14 cellular contexts compared by ENCODE assay signal in genomic region chr2:88002359-88002707, GRCh38. TPM values are rescaled to one million over a fixed set of nuclear protein-coding genes. Genes with fewer than 3 reads are reported as not detected.
DNase-seq lines count a peak whose midpoint lies in the region; ATAC-seq, FAIRE-seq and TF ChIP-seq lines count a peak whose summit lies in the region.
"Had no signal": no experiment of that assay in that cellular context is flagged by ENCODE, and none has a peak within 500 bp of the region (broad histone marks: within the 10 kb centered on the region; RNA-seq: fewer than 3 reads in every experiment).

No MANE protein-coding gene starts in this region.

- TF ChIP-seq CTCF in A549 (IDR thresholded peaks at IDR 0.05) = no peak
- TF ChIP-seq CTCF in DOHH2 (IDR thresholded peaks at IDR 0.05; ENCODE audit: low read depth, low read length, poor library complexity, severe bottlenecking) = no peak
- no peak for TF ChIP-seq CTCF in hepatocyte (IDR thresholded peaks at IDR 0.05; ENCODE audit: poor library complexity)

- H3K79me2 ChIP-seq in DOHH2 (ENCODE audit: control insufficient read depth, low read length) (peaks cover 10% of the 10 kb centered on the region), hepatocyte (no peaks in the 10 kb centered on the region)

- H3K36me3 ChIP-seq in DOHH2 (ENCODE audit: control insufficient read depth, low read length) (no peaks in the 10 kb centered on the region), hepatocyte (replicated peaks; ENCODE audit: insufficient read depth, low read depth) (no peaks in the 10 kb centered on the region)
- H3K36me3 ChIP-seq: BLaER1 treated with 17β-estradiol and CSF1 and Interleukin-3, amounts not matched to agents 10 nM and 100 nM; HAP-1 had no signal

- 85% methylated on average over 6 of the region's 6 CpGs for WGBS in A549 (ENCODE audit: missing lambda C conversion rate)
- over 99% methylated on average over 6 of the region's 6 CpGs for WGBS in hepatocyte (ENCODE audit: low lambda C conversion rate, missing lambda C conversion rate)

- H3K4me1 Mint-ChIP-seq in T-helper 17 cell = no peaks in the 10 kb centered on the region

- no peaks in the 10 kb centered on the region for H3K27me3 ChIP-seq in DOHH2 (ENCODE audit: control insufficient read depth, low read length)
- H3K27me3 ChIP-seq in hepatocyte = no peaks in the 10 kb centered on the region

- no peak overlapping the region for H2AFZ ChIP-seq in hepatocyte

- no peak for TF ChIP-seq EP300 in A549 (IDR thresholded peaks at IDR 0.05)

- H3K4me1 ChIP-seq in A549 (no peaks in the 10 kb centered on the region), DOHH2 (ENCODE audit: control insufficient read depth, low read length) (peaks cover 60% of the 10 kb centered on the region), hepatocyte (ENCODE audit: insufficient read depth) (no peaks in the 10 kb centered on the region)
- H3K4me1 ChIP-seq: BLaER1 treated with 17β-estradiol and CSF1 and Interleukin-3, amounts not matched to agents 10 nM and 100 nM; HAP-1 had no signal

- TF ChIP-seq RAD21 in A549 (conservative IDR thresholded peaks at IDR 0.05 in 1 of 2, IDR thresholded peaks at IDR 0.05 in 1 of 2) = no peak

- H3K27ac Mint-ChIP-seq in T-helper 17 cell = peak overlapping the region; percentile 16
- H3K27ac Mint-ChIP-seq: CD8-positive, alpha-beta T cell had no signal

- CTCF ChIA-PET in A549 (lab: Yijun Ruan, JAX) = interaction anchor here (0.6 to 3.1 kb wide), 13 partner anchors 9 to 209 kb away, joined by 3 to 60 read pairs (median 4); partner anchors contain the start of gene RNU2-63P

- no peaks in the 10 kb centered on the region for H3K36me3 Mint-ChIP-seq in T-helper 17 cell (ENCODE audit: low read depth)
- H3K36me3 Mint-ChIP-seq: CD8-positive, alpha-beta T cell had no signal

- no peak overlapping the region for H3K4me3 Mint-ChIP-seq in T-helper 17 cell
- H3K4me3 Mint-ChIP-seq: CD8-positive, alpha-beta T cell had no signal

- H4K20me1 ChIP-seq in DOHH2 (ENCODE audit: control insufficient read depth, insufficient read depth, low read depth, low read length) (no peaks in the 10 kb centered on the region), hepatocyte (ENCODE audit: insufficient read depth, poor library complexity, severe bottlenecking) (no peaks in the 10 kb centered on the region)
- H4K20me1 ChIP-seq: BLaER1 treated with 17β-estradiol and CSF1 and Interleukin-3, amounts not matched to agents 10 nM and 100 nM had no signal

- no peak for FAIRE-seq in A549 (lab: Jason Lieb, UNC)

- ATAC-seq in A549 (no peak), T-helper 17 cell (no peak)

- H3K27ac ChIP-seq in A549 = no peak overlapping the region
- H3K27ac ChIP-seq in DOHH2 (ENCODE audit: low read depth, low read length) = peak overlapping the region; percentile 75
- no peak overlapping the region for H3K27ac ChIP-seq in hepatocyte
- H3K27ac ChIP-seq: BLaER1 treated with 17β-estradiol and CSF1 and Interleukin-3, amounts not matched to agents 10 nM and 100 nM; HL-60 had no signal

- DNase-seq in A549 (ENCODE audit: low read depth in 1 of 2, low spot score in 1 of 2) (no peak), T-helper 17 cell (no peak), hepatocyte (ENCODE audit: low spot score) (peak; percentile 0), ACHN (no peak), HCEC 1CT (no peak), foreskin melanocyte (no peak)
- DNase-seq: DMS 273 treated with DMSO at 0.1 percent for 48 hours had no signal

- in situ Hi-C loops in ACHN (cut with HindIII; ENCODE audit: low pct_ligation_motif_present, low pct_unique_long_range_greater_than_20kb, low sequenced_read_pairs) = no loop called here

- H3F3A ChIP-seq in DOHH2 (ENCODE audit: control insufficient read depth, insufficient read depth) = no peaks in the 10 kb centered on the region

- H3K9me3 ChIP-seq in A549 (no peaks in the 10 kb centered on the region), DOHH2 (ENCODE audit: control insufficient read depth, insufficient read depth, low read length) (no peaks in the 10 kb centered on the region), T-helper 17 cell (ENCODE audit: control insufficient read depth, low read length, poor library complexity, severe bottlenecking) (no peaks in the 10 kb centered on the region), hepatocyte (ENCODE audit: low read depth) (no peaks in the 10 kb centered on the region)
- H3K9me3 ChIP-seq: HAP-1 had no signal

- H3K4me2 ChIP-seq in A549 = peak overlapping the region; percentile 52; the same call in 1 of the 3 replicates
- peak overlapping the region; percentile 82 for H3K4me2 ChIP-seq in DOHH2 (ENCODE audit: low read length)
- H3K4me2 ChIP-seq in hepatocyte = no peak overlapping the region

- no peak for TF ChIP-seq POLR2A in A549 (IDR thresholded peaks at IDR 0.05; ENCODE audit: low read length)

- POLR2A ChIA-PET in A549 (lab: Yijun Ruan, JAX) = no interaction called here

- H3K9me2 ChIP-seq in DOHH2 (replicated peaks; ENCODE audit: control insufficient read depth, low read length) (no peaks in the 10 kb centered on the region), hepatocyte (replicated peaks; ENCODE audit: insufficient read depth) (no peaks in the 10 kb centered on the region)

- H3K4me3 ChIP-seq in A549 = no peak overlapping the region
- peak overlapping the region; percentile 73 for H3K4me3 ChIP-seq in DOHH2 (ENCODE audit: low read length)
- no peak overlapping the region for H3K4me3 ChIP-seq in hepatocyte
- H3K4me3 ChIP-seq: BLaER1 treated with 17β-estradiol and CSF1 and Interleukin-3, amounts not matched to agents 10 nM and 100 nM; HAP-1 had no signal

- H3K27me3 Mint-ChIP-seq in T-helper 17 cell = no peaks in the 10 kb centered on the region

TF ChIP-seq in A549, 52 proteins besides CTCF, POLR2A, EP300 and RAD21:
- TF ChIP-seq HOXB13 (CRISPR knock-in tag; IDR thresholded peaks at IDR 0.05; ENCODE audit: low read depth) = no peak
- no peak for TF ChIP-seq MAX (IDR thresholded peaks at IDR 0.05)
- no peak for TF ChIP-seq NR3C1 (IDR thresholded peaks at IDR 0.05)
- no peak for TF ChIP-seq ZC3H11A (IDR thresholded peaks at IDR 0.05)
- no peak for TF ChIP-seq RCOR1 (IDR thresholded peaks at IDR 0.05; ENCODE audit: low read depth, low read length)
- TF ChIP-seq BHLHE40 (IDR thresholded peaks at IDR 0.05; ENCODE audit: low read depth, low read length) = no peak
- no peak for TF ChIP-seq USF2 (IDR thresholded peaks at IDR 0.05)
- no peak for TF ChIP-seq EHF (CRISPR knock-in tag; IDR thresholded peaks at IDR 0.05)

RNA-seq across cellular contexts. Expression of gene RNU2-63P, which starts 14.0 kb away (rescaled TPM):
- polyA plus RNA-seq in A549 (2011; rRNA removed) (23.1 and 33.0 TPM in 2 replicates), A549 (2017; fragmentation: RNase III; extraction: RNeasy Plus Mini Kit Qiagen cat#74134 plus additional on column Dnase treatment) (2.0 TPM in 1 of 3 replicates, not detected in the others), hepatocyte (1.4 and 1.5 TPM in 2 replicates)
- not detected in 2 replicates for polyA plus RNA-seq in A549 (2012; cell fraction: cytosol; rRNA removed)
- polyA plus RNA-seq in A549 (2012; cell fraction: nucleus; rRNA removed) = not detected in 2 replicates
- polyA minus RNA-seq in A549 (2011; rRNA and poly(A)+ RNA removed) = 315 and 499 TPM in 2 replicates
- total RNA-seq in T-helper 17 cell (10 to 100 TPM in 1 of 2 donors, 1 to 10 TPM in 1; 8.3 to 16.2 TPM), hepatocyte (not detected in 2 replicates)
- total RNA-seq: A172, H4 had no signal

RNA-seq across cellular contexts. Expression of gene KRCC1, which starts 53.2 kb away (rescaled TPM):
- polyA plus RNA-seq in A549 (2011; rRNA removed) = 37.2 and 49.0 TPM in 2 replicates
- 3.8 and 4.2 TPM in 2 replicates for polyA plus RNA-seq in A549 (2012; cell fraction: cytosol; rRNA removed)
- 1.0 and 1.2 TPM in 2 replicates for polyA plus RNA-seq in A549 (2012; cell fraction: nucleus; rRNA removed)
- polyA plus RNA-seq in A549 (2017; fragmentation: RNase III; extraction: RNeasy Plus Mini Kit Qiagen cat#74134 plus additional on column Dnase treatment) = 12.9 to 18.7 TPM (median 16.2 TPM) in 3 replicates
- polyA minus RNA-seq in A549 (2011; rRNA and poly(A)+ RNA removed) = 4.8 and 4.9 TPM in 2 replicates
- 10 to 100 TPM in 1 of 2 donors, 1 to 10 TPM in 1; 7.8 to 10.6 TPM for total RNA-seq in T-helper 17 cell
- 30.4 and 30.9 TPM in 2 replicates for total RNA-seq in hepatocyte
- polyA plus RNA-seq in hepatocyte = 18.3 and 18.5 TPM in 2 replicates
